2 cellular contexts compared by ENCODE assay signal in the genomic region with DNA sequence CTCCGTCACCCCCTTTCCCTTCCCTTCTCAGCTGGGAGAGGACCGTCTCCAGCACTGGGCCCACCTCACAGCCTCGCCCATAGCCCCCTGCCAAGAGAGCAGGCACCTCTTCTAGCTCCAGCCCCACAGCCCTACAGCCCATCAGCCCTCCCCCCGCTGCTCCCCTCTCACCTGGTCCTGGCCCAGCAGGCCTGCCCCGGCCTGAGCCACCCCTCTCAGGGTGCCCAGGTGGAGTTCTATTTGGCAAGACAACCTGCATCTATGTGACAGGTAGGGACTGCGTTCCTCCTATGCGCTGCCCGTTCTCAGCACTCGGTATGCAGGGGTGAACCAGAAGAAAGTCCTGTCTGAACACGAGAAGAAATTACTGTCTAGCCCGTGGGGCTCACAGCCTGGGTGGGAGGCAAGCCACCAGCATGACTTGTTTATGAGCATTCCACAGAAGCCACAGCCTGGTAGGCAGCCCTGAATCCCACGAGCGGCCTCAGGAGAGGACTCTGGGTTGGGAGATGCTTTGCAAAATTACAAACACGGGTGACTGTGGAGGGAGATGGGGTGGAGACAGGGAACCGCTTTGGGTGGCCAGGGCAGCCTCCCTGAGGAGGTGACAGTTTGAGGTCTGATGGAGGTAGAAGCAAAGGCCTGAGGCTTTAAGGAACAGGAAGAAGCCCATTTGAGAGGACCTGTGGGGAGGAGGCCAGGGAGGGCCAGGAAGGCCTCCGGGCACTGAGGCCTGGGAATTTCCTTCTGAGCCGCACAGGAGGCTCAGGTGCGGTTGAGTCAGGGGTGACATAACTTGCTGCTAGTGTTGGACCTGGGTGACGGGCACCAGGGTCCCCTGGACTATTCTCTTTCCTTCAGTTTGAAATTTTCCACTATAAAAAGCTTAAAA.
TF ChIP-seq lines count a peak whose summit lies in the region.

No MANE protein-coding gene starts in this region.

TF ChIP-seq in SK-N-SH, 30 proteins besides CTCF, POLR2A, EP300 and RAD21 (continued from another document):
- TF ChIP-seq, protein P1, sequence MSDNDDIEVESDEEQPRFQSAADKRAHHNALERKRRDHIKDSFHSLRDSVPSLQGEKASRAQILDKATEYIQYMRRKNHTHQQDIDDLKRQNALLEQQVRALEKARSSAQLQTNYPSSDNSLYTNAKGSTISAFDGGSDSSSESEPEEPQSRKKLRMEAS (IDR thresholded peaks at IDR 0.05; ENCODE audit: low read depth) = no peak
- TF ChIP-seq CHD2 (IDR thresholded peaks at IDR 0.05; ENCODE audit: low read length, partially characterized antibody) (no peak), ELF1 (IDR thresholded peaks at IDR 0.05) (no peak), RXRA (IDR thresholded peaks at IDR 0.05; ENCODE audit: borderline replicate concordance, low read depth) (no peak), SIN3A (IDR thresholded peaks at IDR 0.05; ENCODE audit: borderline replicate concordance, low read depth, low read length) (no peak), SMC3 (IDR thresholded peaks at IDR 0.05; ENCODE audit: low read depth, low read length) (no peak), USF2 (IDR thresholded peaks at IDR 0.05; ENCODE audit: borderline replicate concordance, low read depth, low read length) (no peak), USF1 (IDR thresholded peaks at IDR 0.05; ENCODE audit: borderline replicate concordance, low read depth) (no peak), GATA2 (CRISPR knock-in tag; IDR thresholded peaks at IDR 0.05) (no peak), FOXM1 (IDR thresholded peaks at IDR 0.05; ENCODE audit: low read depth) (no peak), FOXJ3 (CRISPR knock-in tag; IDR thresholded peaks at IDR 0.05) (no peak), IRF3 (IDR thresholded peaks at IDR 0.05; ENCODE audit: low read depth, low read length) (no peak), TAF1 (IDR thresholded peaks at IDR 0.05; ENCODE audit: borderline replicate concordance, low read depth, low read length) (no peak), TCF12 (IDR thresholded peaks at IDR 0.05) (no peak), NFIC (IDR thresholded peaks at IDR 0.05; ENCODE audit: borderline replicate concordance) (no peak), GABPA (IDR thresholded peaks at IDR 0.05; ENCODE audit: low read depth) (no peak)

TF ChIP-seq in SK-N-SH treated with all-trans-retinoic acid at 6 μM for 48 hours, 23 proteins besides CTCF, POLR2A, EP300 and RAD21 (continued from another document):
- TF ChIP-seq, protein P2, sequence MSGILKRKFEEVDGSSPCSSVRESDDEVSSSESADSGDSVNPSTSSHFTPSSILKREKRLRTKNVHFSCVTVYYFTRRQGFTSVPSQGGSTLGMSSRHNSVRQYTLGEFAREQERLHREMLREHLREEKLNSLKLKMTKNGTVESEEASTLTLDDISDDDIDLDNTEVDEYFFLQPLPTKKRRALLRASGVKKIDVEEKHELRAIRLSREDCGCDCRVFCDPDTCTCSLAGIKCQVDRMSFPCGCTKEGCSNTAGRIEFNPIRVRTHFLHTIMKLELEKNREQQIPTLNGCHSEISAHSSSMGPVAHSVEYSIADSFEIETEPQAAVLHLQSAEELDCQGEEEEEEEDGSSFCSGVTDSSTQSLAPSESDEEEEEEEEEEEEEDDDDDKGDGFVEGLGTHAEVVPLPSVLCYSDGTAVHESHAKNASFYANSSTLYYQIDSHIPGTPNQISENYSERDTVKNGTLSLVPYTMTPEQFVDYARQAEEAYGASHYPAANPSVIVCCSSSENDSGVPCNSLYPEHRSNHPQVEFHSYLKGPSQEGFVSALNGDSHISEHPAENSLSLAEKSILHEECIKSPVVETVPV (CRISPR knock-in tag; IDR thresholded peaks at IDR 0.05) = no peak
- TF ChIP-seq, protein P3, sequence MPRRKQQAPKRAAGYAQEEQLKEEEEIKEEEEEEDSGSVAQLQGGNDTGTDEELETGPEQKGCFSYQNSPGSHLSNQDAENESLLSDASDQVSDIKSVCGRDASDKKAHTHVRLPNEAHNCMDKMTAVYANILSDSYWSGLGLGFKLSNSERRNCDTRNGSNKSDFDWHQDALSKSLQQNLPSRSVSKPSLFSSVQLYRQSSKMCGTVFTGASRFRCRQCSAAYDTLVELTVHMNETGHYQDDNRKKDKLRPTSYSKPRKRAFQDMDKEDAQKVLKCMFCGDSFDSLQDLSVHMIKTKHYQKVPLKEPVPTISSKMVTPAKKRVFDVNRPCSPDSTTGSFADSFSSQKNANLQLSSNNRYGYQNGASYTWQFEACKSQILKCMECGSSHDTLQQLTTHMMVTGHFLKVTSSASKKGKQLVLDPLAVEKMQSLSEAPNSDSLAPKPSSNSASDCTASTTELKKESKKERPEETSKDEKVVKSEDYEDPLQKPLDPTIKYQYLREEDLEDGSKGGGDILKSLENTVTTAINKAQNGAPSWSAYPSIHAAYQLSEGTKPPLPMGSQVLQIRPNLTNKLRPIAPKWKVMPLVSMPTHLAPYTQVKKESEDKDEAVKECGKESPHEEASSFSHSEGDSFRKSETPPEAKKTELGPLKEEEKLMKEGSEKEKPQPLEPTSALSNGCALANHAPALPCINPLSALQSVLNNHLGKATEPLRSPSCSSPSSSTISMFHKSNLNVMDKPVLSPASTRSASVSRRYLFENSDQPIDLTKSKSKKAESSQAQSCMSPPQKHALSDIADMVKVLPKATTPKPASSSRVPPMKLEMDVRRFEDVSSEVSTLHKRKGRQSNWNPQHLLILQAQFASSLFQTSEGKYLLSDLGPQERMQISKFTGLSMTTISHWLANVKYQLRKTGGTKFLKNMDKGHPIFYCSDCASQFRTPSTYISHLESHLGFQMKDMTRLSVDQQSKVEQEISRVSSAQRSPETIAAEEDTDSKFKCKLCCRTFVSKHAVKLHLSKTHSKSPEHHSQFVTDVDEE (CRISPR knock-in tag; IDR thresholded peaks at IDR 0.05) = no peak
- TF ChIP-seq ISL1 (CRISPR knock-in tag; IDR thresholded peaks at IDR 0.05) (no peak), TCF4 (CRISPR knock-in tag; IDR thresholded peaks at IDR 0.05; ENCODE audit: borderline replicate concordance) (no peak), ZFP30 (CRISPR knock-in tag; IDR thresholded peaks at IDR 0.05) (no peak), OSR1 (CRISPR knock-in tag; IDR thresholded peaks at IDR 0.05) (no peak), SNAI2 (CRISPR knock-in tag; IDR thresholded peaks at IDR 0.05) (no peak), TOX (CRISPR knock-in tag; IDR thresholded peaks at IDR 0.05; ENCODE audit: borderline replicate concordance) (no peak), ZNF8 (CRISPR knock-in tag; IDR thresholded peaks at IDR 0.05) (no peak), ARNTL (CRISPR knock-in tag; IDR thresholded peaks at IDR 0.05; ENCODE audit: borderline replicate concordance, low read depth) (no peak), POU6F1 (CRISPR knock-in tag; IDR thresholded peaks at IDR 0.05; ENCODE audit: borderline replicate concordance, low read depth) (no peak), ZC3H10 (CRISPR knock-in tag; IDR thresholded peaks at IDR 0.05) (no peak), RARB (CRISPR knock-in tag; IDR thresholded peaks at IDR 0.05) (no peak)
- TF ChIP-seq, protein P4, sequence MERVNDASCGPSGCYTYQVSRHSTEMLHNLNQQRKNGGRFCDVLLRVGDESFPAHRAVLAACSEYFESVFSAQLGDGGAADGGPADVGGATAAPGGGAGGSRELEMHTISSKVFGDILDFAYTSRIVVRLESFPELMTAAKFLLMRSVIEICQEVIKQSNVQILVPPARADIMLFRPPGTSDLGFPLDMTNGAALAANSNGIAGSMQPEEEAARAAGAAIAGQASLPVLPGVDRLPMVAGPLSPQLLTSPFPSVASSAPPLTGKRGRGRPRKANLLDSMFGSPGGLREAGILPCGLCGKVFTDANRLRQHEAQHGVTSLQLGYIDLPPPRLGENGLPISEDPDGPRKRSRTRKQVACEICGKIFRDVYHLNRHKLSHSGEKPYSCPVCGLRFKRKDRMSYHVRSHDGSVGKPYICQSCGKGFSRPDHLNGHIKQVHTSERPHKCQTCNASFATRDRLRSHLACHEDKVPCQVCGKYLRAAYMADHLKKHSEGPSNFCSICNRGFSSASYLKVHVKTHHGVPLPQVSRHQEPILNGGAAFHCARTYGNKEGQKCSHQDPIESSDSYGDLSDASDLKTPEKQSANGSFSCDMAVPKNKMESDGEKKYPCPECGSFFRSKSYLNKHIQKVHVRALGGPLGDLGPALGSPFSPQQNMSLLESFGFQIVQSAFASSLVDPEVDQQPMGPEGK (CRISPR knock-in tag; IDR thresholded peaks at IDR 0.05; ENCODE audit: borderline replicate concordance) = no peak
